Comparison of ENCODE assay signal across 26 cellular contexts in genomic region chr3:193914602-193915001, GRCh38.
"Had no signal": no experiment of that assay in that cellular context is flagged by ENCODE, and none has a peak within 500 bp of the region (broad histone marks: within the 10 kb centered on the region; RNA-seq: fewer than 3 reads in every experiment).

No MANE protein-coding gene starts in this region.

- DNase-seq: islet precursor cell; left lung; lower lobe of right lung; mammary epithelial cell; mesenchymal stem cell; naive thymus-derived CD4-positive, alpha-beta T cell; ovary; posterior cingulate gyrus; retina; right cardiac atrium; stimulated activated CD4-positive, alpha-beta T cell treated with anti-CD3 and anti-CD28 coated beads, Interleukin-12 subunit alpha, Interleukin-12 subunit beta, amount 100 ng/mL, for 4 hours; stimulated activated CD4-positive, alpha-beta T cell treated with anti-CD3 and anti-CD28 coated beads, Interleukin-15, amount 100 ng/mL, for 24 hours; stimulated activated CD4-positive, alpha-beta T cell treated with anti-CD3 and anti-CD28 coated beads, Interleukin-2, amount 100 ng/mL, for 24 hours; stimulated activated CD4-positive, alpha-beta T cell treated with anti-CD3 and anti-CD28 coated beads, Interleukin-4, amount 100 ng/mL, for 1 hour; stimulated activated naive CD4-positive, alpha-beta T cell; tibial artery; trophoblast cell; uterus had no signal

- H3K36me3 Mint-ChIP-seq: naive thymus-derived CD4-positive, alpha-beta T cell; natural killer cell treated with Interleukin-12 subunit alpha and Interleukin-12 subunit beta and Interleukin-15 and Interleukin-18, amount 100 ng/mL, for 72 hours had no signal

- H3K4me1 ChIP-seq: prostate gland, uterus had no signal

- H3K9me3 Mint-ChIP-seq: naive thymus-derived CD4-positive, alpha-beta T cell; natural killer cell treated with Interleukin-12 subunit alpha and Interleukin-12 subunit beta and Interleukin-15 and Interleukin-18, amount 100 ng/mL, for 72 hours; stimulated activated naive CD8-positive, alpha-beta T cell treated with anti-CD3 and anti-CD28 coated beads, Interleukin-15, Interleukin-2, amounts not matched to agents 100 ng/mL and 50 ng/mL, for 24 hours had no signal

- H3K27ac ChIP-seq: hepatocyte, left lung, lower lobe of right lung, ovary, prostate gland, skin epidermis, suprapubic skin, thoracic aorta, tibial artery, uterus had no signal

- H3K27ac Mint-ChIP-seq: natural killer cell treated with Interleukin-12 subunit alpha and Interleukin-12 subunit beta and Interleukin-15 and Interleukin-18, amount 100 ng/mL, for 72 hours; stimulated activated naive CD8-positive, alpha-beta T cell treated with anti-CD3 and anti-CD28 coated beads, Interleukin-15, Interleukin-2, amounts not matched to agents 100 ng/mL and 50 ng/mL, for 24 hours had no signal

- ATAC-seq: left lung; lower lobe of right lung; naive thymus-derived CD4-positive, alpha-beta T cell; natural killer cell treated with Interleukin-12 subunit alpha and Interleukin-12 subunit beta and Interleukin-15 and Interleukin-18, amount 100 ng/mL, for 72 hours; right cardiac atrium; sciatic nerve had no signal

- H3K4me3 Mint-ChIP-seq: naive thymus-derived CD4-positive, alpha-beta T cell; natural killer cell treated with Interleukin-12 subunit alpha and Interleukin-12 subunit beta and Interleukin-15 and Interleukin-18, amount 100 ng/mL, for 72 hours; stimulated activated naive CD8-positive, alpha-beta T cell treated with anti-CD3 and anti-CD28 coated beads, Interleukin-15, Interleukin-2, amounts not matched to agents 100 ng/mL and 50 ng/mL, for 24 hours had no signal

- H3K9me3 ChIP-seq: left lung, lower lobe of right lung, ovary, prostate gland, suprapubic skin, thoracic aorta, tibial artery, uterus had no signal

- H3K36me3 ChIP-seq: left lung, lower lobe of right lung, ovary, prostate gland, suprapubic skin, thoracic aorta, tibial artery, uterus had no signal

- H3K4me3 ChIP-seq: hepatocyte, left lung, lower lobe of right lung, ovary, prostate gland, skin epidermis, suprapubic skin, thoracic aorta, tibial artery, uterus had no signal

- H3K27me3 ChIP-seq: hepatocyte, left lung, ovary, suprapubic skin, uterus had no signal
